Comparison of ENCODE assay signal across 8 cellular contexts in genomic region chr22:41302016-41302767, GRCh38.
A peak's percentile ranks its signal among the peaks of the same experiment; 100 is the strongest.
DNase-seq lines count a peak whose midpoint lies in the region; ATAC-seq and TF ChIP-seq lines count a peak whose summit lies in the region.

No MANE protein-coding gene starts in this region.

- in situ Hi-C loops in KBM-7 (cut with MboI; ENCODE audit: low pct_unique_long_range_greater_than_20kb, low sequenced_read_pairs): no loop called here

- DNase-seq in D341Med (ENCODE audit: low spot score): peak; percentile 76
- peak; percentile 65 for DNase-seq in astrocyte of the hippocampus (ENCODE audit: low read depth, low spot score)
- DNase-seq in stimulated activated effector memory CD8-positive, alpha-beta T cell treated with anti-CD3 and anti-CD28 coated beads, Interleukin-12 subunit alpha, Interleukin-12 subunit beta, amount 100 ng/mL, for 72 hours (ENCODE audit: low spot score in 2 of 2): peak in 1 of 2 donors; percentile 56
- no peak for DNase-seq in KBM-7
- no peak for DNase-seq in amniotic stem cell (lab: John Stamatoyannopoulos, UW)
- no peak for DNase-seq in NCI-H1105 (lab: John Stamatoyannopoulos, UW)

- TF ChIP-seq RAD21 in Ishikawa (IDR thresholded peaks at IDR 0.05; ENCODE audit: low read depth): no peak

- peak overlapping the region; percentile 72 for H3K4me3 ChIP-seq in iPS-20b (ENCODE audit: low read length)

- peak overlapping the region; percentile 53 for H3K27ac Mint-ChIP-seq in stimulated activated effector memory CD8-positive, alpha-beta T cell treated with anti-CD3 and anti-CD28 coated beads, Interleukin-12 subunit alpha, Interleukin-12 subunit beta, amount 100 ng/mL, for 72 hours

- H3K27me3 ChIP-seq in iPS-20b (ENCODE audit: insufficient read depth, low read length): no peaks in the 10 kb centered on the region

- H3K27ac ChIP-seq in iPS-20b (ENCODE audit: low read length): no peak overlapping the region

- H3K4me1 Mint-ChIP-seq in stimulated activated effector memory CD8-positive, alpha-beta T cell treated with anti-CD3 and anti-CD28 coated beads, Interleukin-12 subunit alpha, Interleukin-12 subunit beta, amount 100 ng/mL, for 72 hours: peaks cover 35% of the 10 kb centered on the region

- TF ChIP-seq EP300 in Ishikawa (IDR thresholded peaks at IDR 0.05; ENCODE audit: borderline replicate concordance): no peak

- H3K9me3 ChIP-seq in iPS-20b (ENCODE audit: insufficient read depth, low read depth, low read length): no peaks in the 10 kb centered on the region

- peak overlapping the region; percentile 90 for H3K9ac ChIP-seq in iPS-20b (ENCODE audit: low read depth, low read length)

- H3K9me3 Mint-ChIP-seq in stimulated activated effector memory CD8-positive, alpha-beta T cell treated with anti-CD3 and anti-CD28 coated beads, Interleukin-12 subunit alpha, Interleukin-12 subunit beta, amount 100 ng/mL, for 72 hours: no peaks in the 10 kb centered on the region

- peaks cover 11% of the 10 kb centered on the region for H3K4me1 ChIP-seq in iPS-20b (ENCODE audit: insufficient read depth, low read length)

- H3K4me3 Mint-ChIP-seq in stimulated activated effector memory CD8-positive, alpha-beta T cell treated with anti-CD3 and anti-CD28 coated beads, Interleukin-12 subunit alpha, Interleukin-12 subunit beta, amount 100 ng/mL, for 72 hours: peak overlapping the region; percentile 69

- H3K36me3 Mint-ChIP-seq in stimulated activated effector memory CD8-positive, alpha-beta T cell treated with anti-CD3 and anti-CD28 coated beads, Interleukin-12 subunit alpha, Interleukin-12 subunit beta, amount 100 ng/mL, for 72 hours: peaks cover 2% of the 10 kb centered on the region

- peaks cover 5% of the 10 kb centered on the region for H3K36me3 ChIP-seq in iPS-20b (ENCODE audit: insufficient read depth, low read depth, low read length)

- ATAC-seq in stimulated activated effector memory CD8-positive, alpha-beta T cell treated with anti-CD3 and anti-CD28 coated beads, Interleukin-12 subunit alpha, Interleukin-12 subunit beta, amount 100 ng/mL, for 72 hours: no peak

TF ChIP-seq in Ishikawa, 13 proteins besides CTCF, POLR2A, EP300 and RAD21:
- TF ChIP-seq USF1 (IDR thresholded peaks at IDR 0.05): no peak
- no peak for TF ChIP-seq CREB1 (IDR thresholded peaks at IDR 0.05; ENCODE audit: low read depth)
- TF ChIP-seq TAF1 (IDR thresholded peaks at IDR 0.05; ENCODE audit: low read depth): no peak
- peak; percentile 69; the same call in 1 of the 2 replicates for TF ChIP-seq ZBTB7A (IDR thresholded peaks at IDR 0.05; ENCODE audit: low read depth)

Comparison
In these comparisons a context has a peak if more than half of its experiments do, and no peak if none do; other contexts are left out.
1. DNase-seq: peak in D341Med (single experiment) and astrocyte of the hippocampus (single experiment); none in KBM-7 (single experiment), amniotic stem cell (single experiment) and NCI-H1105 (single experiment).